ENCODE assay signal across 8 cellular contexts in the genomic region with DNA sequence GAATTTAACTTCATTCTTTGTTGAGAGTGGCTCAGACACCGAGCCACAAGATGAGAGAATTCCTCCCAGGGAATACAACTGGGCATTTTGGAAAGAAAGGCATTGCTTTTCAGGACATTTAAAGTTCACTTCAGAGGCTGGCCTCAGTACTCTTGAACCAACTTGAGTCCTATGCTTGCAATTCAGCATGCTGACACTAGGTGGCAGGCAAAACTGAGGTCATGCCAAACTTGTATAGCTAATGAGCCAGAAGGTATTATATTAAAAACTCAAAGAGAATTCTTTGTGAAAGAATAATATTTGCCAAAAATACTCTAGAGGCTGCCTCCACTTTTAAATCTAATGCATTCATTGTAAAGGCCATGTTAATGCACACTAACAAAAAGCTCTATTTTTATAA.
DNase-seq lines count a peak whose midpoint lies in the region; ATAC-seq and TF ChIP-seq lines count a peak whose summit lies in the region.

No MANE protein-coding gene starts in this region.

- H3K36me3 ChIP-seq in cardiac muscle cell (no peaks in the 10 kb centered on the region), Peyer's patch (no peaks in the 10 kb centered on the region), tibial artery (no peaks in the 10 kb centered on the region)

- WGBS in right cardiac atrium = 70% methylated on average over 1 of the region's 1 CpG

- H3K27me3 ChIP-seq in cardiac muscle cell (no peaks in the 10 kb centered on the region), right cardiac atrium (ENCODE audit: control insufficient read depth, insufficient read depth) (no peaks in the 10 kb centered on the region), Peyer's patch (no peaks in the 10 kb centered on the region), tibial artery (no peaks in the 10 kb centered on the region)

- TF ChIP-seq POLR2A in Peyer's patch (IDR thresholded peaks at IDR 0.05) = no peak

- H3K9me3 ChIP-seq in cardiac muscle cell (ENCODE audit: low read depth) (no peaks in the 10 kb centered on the region), right cardiac atrium (ENCODE audit: control insufficient read depth, low read length) (no peaks in the 10 kb centered on the region), Peyer's patch (peaks cover 0 to 7% (median 0%) of the 10 kb centered on the region in 4 donors), tibial artery (peaks cover 0 to 6% (median 3%) of the 10 kb centered on the region in 3 donors)

- H3K27ac ChIP-seq in cardiac muscle cell (no peak overlapping the region), right cardiac atrium (ENCODE audit: low read length) (no peak overlapping the region), Peyer's patch (no peak overlapping the region), tibial artery (no peak overlapping the region)

- TF ChIP-seq CTCF in cardiac muscle cell (IDR thresholded peaks at IDR 0.05; ENCODE audit: low read depth, low read length) = peak; percentile 67
- TF ChIP-seq CTCF in Peyer's patch (IDR thresholded peaks at IDR 0.05) = peak in 4 of 6 experiments; percentile 18 to 51 (median 36)
- peak; percentile 65 for TF ChIP-seq CTCF in fibroblast of pulmonary artery (IDR thresholded peaks at IDR 0.05; ENCODE audit: low read length, missing control alignments)
- TF ChIP-seq CTCF in tibial artery (IDR thresholded peaks at IDR 0.05) = peak; percentile 23 to 24

- H3K4me3 ChIP-seq in cardiac muscle cell = no peak overlapping the region
- H3K4me3 ChIP-seq in right cardiac atrium (ENCODE audit: low read length) = no peak overlapping the region
- no peak overlapping the region for H3K4me3 ChIP-seq in Peyer's patch
- no peak overlapping the region for H3K4me3 ChIP-seq in fibroblast of pulmonary artery (replicated peaks; ENCODE audit: low read depth, low read length)
- H3K4me3 ChIP-seq in tibial artery = no peak overlapping the region

- intact Hi-C loops in right cardiac atrium (cut with DNase I) (loop anchor here in 1 of 4 donors (10.0 kb wide), 1 partner anchor 62 kb away; no protein-coding TSS in a partner anchor), tibial artery (cut with DNase I; ENCODE audit: low total_unique reads) (no loop called here)

- H3K4me1 ChIP-seq in cardiac muscle cell (ENCODE audit: low read depth) (peaks cover 4% of the 10 kb centered on the region), right cardiac atrium (ENCODE audit: control insufficient read depth, insufficient read depth, low read length) (peaks cover 9% of the 10 kb centered on the region), Peyer's patch (no peaks in the 10 kb centered on the region), tibial artery (peaks cover 0 to 10% (median 3%) of the 10 kb centered on the region in 4 donors)

- ATAC-seq in right cardiac atrium (no peak), HG03175 (IDR thresholded peaks at IDR 0.05; ENCODE audit: unreplicated experiment) (no peak)

- DNase-seq in cardiac muscle cell (ENCODE audit: low read depth in 1 of 2, low spot score in 1 of 2) = no peak
- no peak for DNase-seq in right cardiac atrium
- DNase-seq in Peyer's patch = peak in 1 of 3 donors; percentile 50
- peak; percentile 14 for DNase-seq in fibroblast of pulmonary artery (ENCODE audit: low read depth)
- no peak for DNase-seq in tibial artery
- no peak for DNase-seq in GOT3 (lab: John Stamatoyannopoulos, UW)
- DNase-seq in COR-L47 (lab: John Stamatoyannopoulos, UW) = no peak
